12 cellular contexts compared by ENCODE assay signal in the genomic region with DNA sequence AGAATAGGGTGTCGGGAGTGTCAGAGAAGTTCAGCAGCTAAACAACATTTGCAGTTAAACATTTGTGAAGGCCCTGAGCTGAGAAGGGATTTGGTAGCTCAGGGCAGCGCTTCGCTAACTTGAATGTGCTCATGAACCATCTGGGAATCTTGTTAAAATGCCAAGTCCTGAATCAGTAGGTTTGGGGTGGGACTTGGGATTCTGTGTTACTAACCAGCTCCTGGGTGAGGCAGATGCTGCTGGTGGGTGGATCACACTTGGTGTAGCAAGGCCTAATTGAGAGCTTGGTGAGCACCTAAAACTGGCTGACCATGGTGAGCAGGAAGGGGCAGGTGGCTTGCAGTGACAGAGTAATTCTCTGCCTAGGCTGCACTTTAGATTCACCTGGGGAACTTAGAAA. TPM values are rescaled to one million over a fixed set of nuclear protein-coding genes. Genes with fewer than 3 reads are reported as not detected.
DNase-seq lines count a peak whose midpoint lies in the region; ATAC-seq, FAIRE-seq and TF ChIP-seq lines count a peak whose summit lies in the region.
"Had no signal": no experiment of that assay in that cellular context is flagged by ENCODE, and none has a peak within 500 bp of the region (broad histone marks: within the 10 kb centered on the region; RNA-seq: fewer than 3 reads in every experiment).

No MANE protein-coding gene starts in this region.

- H3K9me3 ChIP-seq in endocrine pancreas (ENCODE audit: control insufficient read depth, low read length) = no peaks in the 10 kb centered on the region
- H3K9me3 ChIP-seq: tibial nerve had no signal

- TF ChIP-seq POLR2A in GM12891 (IDR thresholded peaks at IDR 0.05; ENCODE audit: low read depth, low read length) = no peak

- no peak for ATAC-seq in GM19023 (IDR thresholded peaks at IDR 0.05; ENCODE audit: unreplicated experiment)

- H3K4me1 ChIP-seq in endocrine pancreas (ENCODE audit: control insufficient read depth, insufficient read depth, low read length) = peaks cover 7% of the 10 kb centered on the region

- H3K27me3 ChIP-seq in endocrine pancreas (ENCODE audit: control insufficient read depth, insufficient read depth, low read length) = no peaks in the 10 kb centered on the region
- H3K27me3 ChIP-seq: tibial nerve had no signal

- peak; percentile 84 for DNase-seq in DMS 273 treated with DMSO at 0.1 percent for 48 hours (lab: John Stamatoyannopoulos, UW)
- peak; percentile 86 to 93 for DNase-seq in NCI-H446 (lab: John Stamatoyannopoulos, UW)
- DNase-seq in middle frontal gyrus (ENCODE audit: extremely low spot score, low spot score) = peak; percentile 56
- no peak for DNase-seq in GM12891 (ENCODE audit: insufficient read length, low spot score)
- no peak for DNase-seq in central memory CD4-positive, alpha-beta T cell
- no peak for DNase-seq in HPDE6-E6E7 (ENCODE audit: extremely low spot score)
- DNase-seq: activated T-cell treated with anti-CD3 and anti-CD28 coated beads, Interleukin-2, amount 50 U/mL, for 24 hours; dermis blood vessel endothelial cell; MM.1S had no signal

- peak overlapping the region; percentile 16 for H3K4me3 ChIP-seq in endocrine pancreas (ENCODE audit: control insufficient read depth, insufficient read depth, low read length)
- H3K4me3 ChIP-seq: tibial nerve had no signal

- H3K9ac ChIP-seq in endocrine pancreas (ENCODE audit: control insufficient read depth, insufficient read depth, low read length) = no peak overlapping the region

- no peaks in the 10 kb centered on the region for H3K36me3 ChIP-seq in endocrine pancreas (ENCODE audit: control insufficient read depth, insufficient read depth, low read length)
- H3K36me3 ChIP-seq: tibial nerve had no signal

- FAIRE-seq in GM12891 (lab: Jason Lieb, UNC) = no peak

TF ChIP-seq in GM12891, 5 proteins besides CTCF, POLR2A, EP300 and RAD21:
- TF ChIP-seq TAF1 (IDR thresholded peaks at IDR 0.05; ENCODE audit: low read depth, low read length) = no peak
- TF ChIP-seq POLR2AphosphoS5 (IDR thresholded peaks at IDR 0.05; ENCODE audit: low read depth, low read length) = no peak
- no peak for TF ChIP-seq SPI1 (IDR thresholded peaks at IDR 0.05; ENCODE audit: low read depth, low read length)
- TF ChIP-seq PAX5 (IDR thresholded peaks at IDR 0.05; ENCODE audit: insufficient read depth, low read length, severe bottlenecking) = no peak
- TF ChIP-seq POU2F2 (IDR thresholded peaks at IDR 0.05; ENCODE audit: low read depth, low read length) = no peak

RNA-seq across cellular contexts. Expression of gene PTPRA, which starts 5.9 kb away (rescaled TPM):
- polyA plus RNA-seq in GM12891 (2012; ENCODE audit: low read depth, missing spikeins) = 24.2 TPM

RNA-seq across cellular contexts. Expression of gene VPS16, which starts 38.6 kb away (rescaled TPM):
- polyA plus RNA-seq in GM12891 (2012; ENCODE audit: low read depth, missing spikeins) = 21.1 TPM

RNA-seq across cellular contexts. Expression of gene PCED1A, which starts 38.7 kb away (rescaled TPM):
- polyA plus RNA-seq in GM12891 (2012; ENCODE audit: low read depth, missing spikeins) = 34.7 TPM

Comparison
In these comparisons a context has a peak if more than half of its experiments do, and no peak if none do; other contexts are left out.
1. DNase-seq: peak in DMS 273 treated with DMSO at 0.1 percent for 48 hours (single experiment), NCI-H446 (2 of 2) and middle frontal gyrus (single experiment); none in GM12891 (single experiment), central memory CD4-positive, alpha-beta T cell (single experiment) and HPDE6-E6E7 (single experiment).